In the genomic region with DNA sequence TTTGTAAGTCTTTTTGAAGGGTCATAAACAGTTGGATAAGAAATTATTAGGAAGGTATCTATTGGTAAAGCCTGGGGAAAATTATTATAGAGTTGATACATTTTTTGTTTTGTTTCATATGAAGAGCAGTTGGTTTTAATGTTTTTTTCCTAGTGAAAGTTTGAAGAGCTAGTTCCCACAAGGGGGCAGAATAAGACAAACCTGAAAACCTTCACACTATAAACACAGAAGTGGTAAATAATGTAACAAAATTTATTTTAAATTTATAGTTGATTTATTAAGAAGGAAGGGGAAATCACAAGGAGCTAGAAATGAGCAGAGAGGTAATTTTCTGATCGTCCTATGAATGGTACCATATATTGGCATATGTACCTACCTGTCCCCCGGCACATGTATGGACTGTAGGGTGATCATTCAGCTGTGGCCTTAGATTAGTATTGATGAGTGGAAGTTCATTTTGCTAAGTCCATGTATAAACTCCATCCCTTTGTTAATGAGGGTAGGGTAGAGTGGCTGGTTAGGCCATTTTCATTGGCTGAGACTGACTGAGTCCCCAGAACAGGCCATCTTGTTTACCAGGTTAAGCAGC, we compare ENCODE assay signal across 9 cellular contexts.
A peak's percentile ranks its signal among the peaks of the same experiment; 100 is the strongest.
DNase-seq lines count a peak whose midpoint lies in the region; ATAC-seq and TF ChIP-seq lines count a peak whose summit lies in the region.
"Had no signal": no experiment of that assay in that cellular context is flagged by ENCODE, and none has a peak within 500 bp of the region (broad histone marks: within the 10 kb centered on the region; RNA-seq: fewer than 3 reads in every experiment).

No MANE protein-coding gene starts in this region.

- no peak for TF ChIP-seq POLR2A in adrenal gland (IDR thresholded peaks at IDR 0.05)

- ATAC-seq in sciatic nerve, result no peak
- no peak for ATAC-seq in HG02981 (IDR thresholded peaks at IDR 0.05; ENCODE audit: unreplicated experiment)
- ATAC-seq: esophagus mucosa had no signal

- WGBS in adrenal gland, 4 donors, result 76 to 86% (median 82%) methylated on average over 2 of the region's 2 CpGs

- no peaks in the 10 kb centered on the region for H3K27me3 ChIP-seq in adrenal gland
- H3K27me3 ChIP-seq in kidney epithelial cell (ENCODE audit: control insufficient read depth, insufficient read depth, low read length), result no peaks in the 10 kb centered on the region

- H3K36me3 ChIP-seq in adrenal gland (replicated peaks in 1 of 2) (no peaks in the 10 kb centered on the region), kidney epithelial cell (ENCODE audit: control insufficient read depth, insufficient read depth, low read length) (no peaks in the 10 kb centered on the region)

- intact Hi-C loops in adrenal gland (cut with DNase I), result loop anchor here (5.0 to 10.0 kb wide), 2 partner anchors 322 to 325 kb away; no protein-coding TSS in a partner anchor
- intact Hi-C loops in sciatic nerve (cut with DNase I), result no loop called here

- H3K4me3 ChIP-seq in adrenal gland (no peak overlapping the region), kidney epithelial cell (ENCODE audit: low read depth, low read length) (no peak overlapping the region)

- no peaks in the 10 kb centered on the region for H3K9me3 ChIP-seq in adrenal gland (replicated peaks in 1 of 3)

- no peak overlapping the region for H3K27ac ChIP-seq in adrenal gland

- H3K4me1 ChIP-seq in adrenal gland (replicated peaks in 1 of 2), result no peaks in the 10 kb centered on the region

- DNase-seq in AG20443 (ENCODE audit: low spot score), result peak; percentile 23
- DNase-seq in HS-5 (ENCODE audit: low read depth), result peak; percentile 3
- no peak for DNase-seq in adrenal gland
- no peak for DNase-seq in kidney epithelial cell (ENCODE audit: low read depth)
- DNase-seq in sciatic nerve (ENCODE audit: low spot score), result no peak
- DNase-seq in stimulated activated naive CD4-positive, alpha-beta T cell (lab: John Stamatoyannopoulos, UW), result no peak
- no peak for DNase-seq in NCI-H187 treated with DMSO at 0.1 percent for 48 hours (lab: John Stamatoyannopoulos, UW)

- peak in 5 of 6 experiments; percentile 26 to 61 (median 46) for TF ChIP-seq CTCF in adrenal gland (IDR thresholded peaks at IDR 0.05)
- TF ChIP-seq CTCF in kidney epithelial cell (IDR thresholded peaks at IDR 0.05; ENCODE audit: insufficient read depth, low read length, poor library complexity, severe bottlenecking), result peak; percentile 19

Comparison
In these comparisons a context has a peak if more than half of its experiments do, and no peak if none do; other contexts are left out.
1. DNase-seq: peak in AG20443 (single experiment) and HS-5 (single experiment); none in adrenal gland (0 of 7), kidney epithelial cell (single experiment), sciatic nerve (single experiment), stimulated activated naive CD4-positive, alpha-beta T cell (0 of 6) and NCI-H187 treated with DMSO at 0.1 percent for 48 hours (single experiment).